ENCODE assay signal across 26 cellular contexts in the genomic region with DNA sequence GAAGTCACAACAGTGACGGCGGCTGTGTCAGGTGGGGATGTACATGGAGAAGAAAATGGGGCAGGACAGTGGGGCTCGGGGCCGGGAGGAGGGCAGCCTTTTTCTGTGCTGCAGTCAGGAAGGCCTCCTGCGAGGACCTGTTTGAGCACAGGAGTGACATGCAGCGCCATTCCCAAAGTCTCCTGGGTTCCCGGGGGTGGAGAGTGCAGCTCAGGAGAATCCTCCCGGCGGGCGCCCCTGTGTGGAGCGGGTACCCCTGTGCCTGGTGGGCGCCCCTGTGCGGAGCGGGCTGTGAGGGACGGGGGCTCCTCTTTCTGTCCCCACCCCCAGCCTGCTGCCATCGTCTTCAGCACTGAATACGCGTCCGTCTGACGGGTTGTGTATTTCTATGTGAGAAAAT.
DNase-seq lines count a peak whose midpoint lies in the region; ATAC-seq, FAIRE-seq and TF ChIP-seq lines count a peak whose summit lies in the region.
"Had no signal": no experiment of that assay in that cellular context is flagged by ENCODE, and none has a peak within 500 bp of the region (broad histone marks: within the 10 kb centered on the region; RNA-seq: fewer than 3 reads in every experiment).

No MANE protein-coding gene starts in this region.

- H4K8ac ChIP-seq in trophoblast cell (ENCODE audit: low read depth, low read length): no peak overlapping the region

- no peak overlapping the region for H4K91ac ChIP-seq in trophoblast cell (ENCODE audit: low read depth, low read length)

- H3K4me2 ChIP-seq in trophoblast cell (ENCODE audit: low read length): no peak overlapping the region

- no peak overlapping the region for H2BK12ac ChIP-seq in trophoblast cell (ENCODE audit: low read length)

- H2BK5ac ChIP-seq in trophoblast cell (ENCODE audit: low read depth, low read length, poor library complexity): no peak overlapping the region

- H2AFZ ChIP-seq in trophoblast cell (ENCODE audit: insufficient read depth, low read length, poor library complexity): no peak overlapping the region

- no peak for DNase-seq in Caco-2
- DNase-seq in T-helper 17 cell: no peak
- DNase-seq in kidney: peak; percentile 64
- DNase-seq in trophoblast cell: no peak
- DNase-seq in DMS 273 treated with DMSO at 0.1 percent for 48 hours (lab: John Stamatoyannopoulos, UW): no peak
- no peak for DNase-seq in ovary
- no peak for DNase-seq in GF-D8 (lab: John Stamatoyannopoulos, UW)
- DNase-seq in activated CD4-positive, alpha-beta T cell treated with anti-CD3 and anti-CD28 coated beads, Interleukin-2, amount 50 U/mL, for 48 hours: no peak
- DNase-seq: CD4-positive, alpha-beta T cell; EL; GDM1; IMR-90; KG1; MG63; NCI-H1105 treated with DMSO at 0.1 percent for 48 hours; NCI-H146; NCI-H1930; NCI-H446; NCI-H524 treated with DMSO at 0.1 percent for 48 hours; NCI-H774; SIG-M5 had no signal

- no peak for TF ChIP-seq EP300 in ovary (IDR thresholded peaks at IDR 0.05)

- H3K27me3 Mint-ChIP-seq in Caco-2 (ENCODE audit: insufficient read depth, unreplicated experiment) (no peaks in the 10 kb centered on the region), T-helper 17 cell (no peaks in the 10 kb centered on the region)
- H3K27me3 Mint-ChIP-seq: CD4-positive, alpha-beta T cell had no signal

- no peak overlapping the region for H4K12ac ChIP-seq in trophoblast cell (ENCODE audit: low read depth, low read length)

- POLR2A ChIA-PET in Caco-2 (lab: Charles Lee): no interaction called here

- H3K27me3 ChIP-seq in Caco-2 (replicated peaks; ENCODE audit: control insufficient read depth, insufficient read depth, low read length) (no peaks in the 10 kb centered on the region), trophoblast cell (ENCODE audit: insufficient read depth, low read length) (no peaks in the 10 kb centered on the region), ovary (no peaks in the 10 kb centered on the region)
- H3K27me3 ChIP-seq: BLaER1 treated with 17β-estradiol and CSF1 and Interleukin-3, amounts not matched to agents 10 nM and 100 nM; MG63 had no signal

- H3K4me3 ChIP-seq in Caco-2 (ENCODE audit: low read depth, low read length) (no peak overlapping the region), kidney (ENCODE audit: low read length in 2 of 2) (no peak overlapping the region), trophoblast cell (ENCODE audit: low read depth, low read length) (no peak overlapping the region), ovary (no peak overlapping the region)
- H3K4me3 ChIP-seq: BLaER1 treated with 17β-estradiol and CSF1 and Interleukin-3, amounts not matched to agents 10 nM and 100 nM; MG63 had no signal

- no peak overlapping the region for H3K27ac ChIP-seq in kidney (ENCODE audit: low read depth in 2 of 2, low read length in 2 of 2)
- no peak overlapping the region for H3K27ac ChIP-seq in trophoblast cell (ENCODE audit: low read depth, low read length)
- no peak overlapping the region for H3K27ac ChIP-seq in ovary
- H3K27ac ChIP-seq: BLaER1 treated with 17β-estradiol and CSF1 and Interleukin-3, amounts not matched to agents 10 nM and 100 nM had no signal

- H3K79me1 ChIP-seq in trophoblast cell (ENCODE audit: low read length): peaks cover 6% of the 10 kb centered on the region

- H3K4ac ChIP-seq in trophoblast cell (ENCODE audit: low read depth, low read length): peak overlapping the region; percentile 6

- intact Hi-C loops in Caco-2 (cut with micrococcal nuclease; ENCODE audit: unreplicated experiment) (no loop called here), kidney (cut with DNase I) (no loop called here), ovary (cut with DNase I) (loop anchor here in 1 of 4 donors (5.0 kb wide), 1 partner anchor 475 kb away; no protein-coding TSS in a partner anchor)

- TF ChIP-seq CTCF in Caco-2 (IDR thresholded peaks at IDR 0.05; ENCODE audit: insufficient read depth in 1 of 2, low read depth in 1 of 2, low read length in 1 of 2, severe bottlenecking in 1 of 2, unreplicated experiment in 1 of 2): no peak
- no peak for TF ChIP-seq CTCF in kidney (IDR thresholded peaks at IDR 0.05; ENCODE audit: borderline replicate concordance, extremely low read depth, insufficient read depth)
- TF ChIP-seq CTCF in ovary (IDR thresholded peaks at IDR 0.05): no peak

- CTCF ChIA-PET in Caco-2 (lab: Charles Lee): no interaction called here

- H3K4me3 Mint-ChIP-seq in Caco-2 (ENCODE audit: unreplicated experiment): no peak overlapping the region
- peak overlapping the region; percentile 45 for H3K4me3 Mint-ChIP-seq in T-helper 17 cell
- H3K4me3 Mint-ChIP-seq: CD4-positive, alpha-beta T cell had no signal

- no peaks in the 10 kb centered on the region for H3K9me3 ChIP-seq in Caco-2
- no peaks in the 10 kb centered on the region for H3K9me3 ChIP-seq in T-helper 17 cell (ENCODE audit: control insufficient read depth, low read length, poor library complexity, severe bottlenecking)
- no peaks in the 10 kb centered on the region for H3K9me3 ChIP-seq in kidney (ENCODE audit: control insufficient read depth in 1 of 2, low read length in 2 of 2)
- no peaks in the 10 kb centered on the region for H3K9me3 ChIP-seq in trophoblast cell (ENCODE audit: insufficient read depth, low read depth, low read length)
- no peaks in the 10 kb centered on the region for H3K9me3 ChIP-seq in ovary
- H3K9me3 ChIP-seq: MG63 had no signal

- H3K4me1 Mint-ChIP-seq in Caco-2 (ENCODE audit: low read depth, unreplicated experiment) (peaks cover 5% of the 10 kb centered on the region), T-helper 17 cell (peaks cover 18% of the 10 kb centered on the region)

- H3K18ac ChIP-seq in trophoblast cell (ENCODE audit: low read length): no peak overlapping the region

- peaks cover 1% of the 10 kb centered on the region; the same call in 1 of the 2 replicates for H3K36me3 ChIP-seq in Caco-2 (ENCODE audit: control insufficient read depth, insufficient read depth, low read length)
- H3K36me3 ChIP-seq in kidney (ENCODE audit: control insufficient read depth in 1 of 2, insufficient read depth in 2 of 2, low read length in 2 of 2): no peaks in the 10 kb centered on the region
- H3K36me3 ChIP-seq in trophoblast cell (ENCODE audit: control insufficient read depth in 1 of 2, insufficient read depth in 2 of 2, low read length in 2 of 2): peaks cover 0 to 3% of the 10 kb centered on the region in 2 experiments
- no peaks in the 10 kb centered on the region for H3K36me3 ChIP-seq in ovary
- H3K36me3 ChIP-seq: MG63 had no signal

- H2AK5ac ChIP-seq in trophoblast cell (ENCODE audit: low read length): no peak overlapping the region

- H3K27ac Mint-ChIP-seq in Caco-2 (ENCODE audit: unreplicated experiment) (peak overlapping the region; percentile 73), T-helper 17 cell (no peak overlapping the region)

- no peak overlapping the region for H3K23ac ChIP-seq in trophoblast cell (ENCODE audit: low read length)

- H3K4me1 ChIP-seq in Caco-2: peaks cover 11% of the 10 kb centered on the region
- peaks cover 0 to 3% of the 10 kb centered on the region in 2 donors for H3K4me1 ChIP-seq in kidney (ENCODE audit: control insufficient read depth in 1 of 2, insufficient read depth in 1 of 2, low read depth in 1 of 2, low read length in 2 of 2)
- H3K4me1 ChIP-seq in trophoblast cell (ENCODE audit: control insufficient read depth in 1 of 2, insufficient read depth in 2 of 2, low read length in 2 of 2): peaks cover 10 to 13% of the 10 kb centered on the region in 2 experiments
- H3K4me1 ChIP-seq in ovary (ENCODE audit: insufficient read depth): peaks cover 2% of the 10 kb centered on the region

- no peak overlapping the region for H3K14ac ChIP-seq in trophoblast cell (ENCODE audit: low read length)

- TF ChIP-seq POLR2A in ovary (IDR thresholded peaks at IDR 0.05): no peak

- H2BK120ac ChIP-seq in trophoblast cell (ENCODE audit: insufficient read depth, low read length, poor library complexity): no peak overlapping the region

- no CpG with 5 or more reads among the region's 20 CpGs for WGBS in trophoblast cell (ENCODE audit: extremely low coverage, insufficient coverage, insufficient read length)
- 80 to 89% (median 87%) methylated on average over 20 of the region's 20 CpGs for WGBS in ovary, 3 donors

- no peak for ATAC-seq in T-helper 17 cell
- ATAC-seq: HCT116 had no signal

- BruUV-seq in Caco-2 (replicated peaks; lab: Mats Ljungman, UMichigan): no TSS peak

- no peaks in the 10 kb centered on the region for H3K9me3 Mint-ChIP-seq in Caco-2 (ENCODE audit: unreplicated experiment)
- H3K9me3 Mint-ChIP-seq: CD4-positive, alpha-beta T cell had no signal

- H3K79me2 ChIP-seq in trophoblast cell (ENCODE audit: control insufficient read depth, insufficient read depth, low read length, poor library complexity): peaks cover 3% of the 10 kb centered on the region

- no peak for FAIRE-seq in kidney (lab: Jason Lieb, UNC)
- FAIRE-seq: A204.1, GM12892, RCC 7860 had no signal

- H3K36me3 Mint-ChIP-seq in Caco-2 (ENCODE audit: insufficient read depth, unreplicated experiment) (peaks cover 43% of the 10 kb centered on the region), T-helper 17 cell (ENCODE audit: low read depth) (no peaks in the 10 kb centered on the region)

- H3K9ac ChIP-seq in kidney (ENCODE audit: low read length in 2 of 2): no peak overlapping the region
- H3K9ac ChIP-seq in trophoblast cell (ENCODE audit: low read length): no peak overlapping the region
- H3K9ac ChIP-seq: BLaER1 treated with 17β-estradiol and CSF1 and Interleukin-3, amounts not matched to agents 10 nM and 100 nM had no signal
